Comparison of ENCODE assay signal across 9 cellular contexts in genomic region chr3:186849392-186849975, GRCh38. TPM values are rescaled to one million over a fixed set of nuclear protein-coding genes. Genes with fewer than 3 reads are reported as not detected.
DNase-seq lines count a peak whose midpoint lies in the region; ATAC-seq, FAIRE-seq and TF ChIP-seq lines count a peak whose summit lies in the region.
"Had no signal": no experiment of that assay in that cellular context is flagged by ENCODE, and none has a peak within 500 bp of the region (broad histone marks: within the 10 kb centered on the region; RNA-seq: fewer than 3 reads in every experiment).

No MANE protein-coding gene starts in this region.

- no peaks in the 10 kb centered on the region for H3K9me1 ChIP-seq in endothelial cell of umbilical vein (replicated peaks; ENCODE audit: control insufficient read depth, extremely low read depth, insufficient read depth, low read length)

- no peak overlapping the region for H3K4me3 ChIP-seq in AG04450 (ENCODE audit: low read depth, low read length)
- H3K4me3 ChIP-seq in OCI-LY3 (ENCODE audit: low read length): no peak overlapping the region
- no peak overlapping the region for H3K4me3 ChIP-seq in endothelial cell of umbilical vein (replicated peaks in 1 of 3; ENCODE audit: insufficient read depth in 1 of 3, low read depth in 1 of 3, low read length in 3 of 3)

- no peak for TF ChIP-seq POLR2A in endothelial cell of umbilical vein (IDR thresholded peaks at IDR 0.05; ENCODE audit: low read depth, low read length)

- H3K27ac ChIP-seq in AG04450 (ENCODE audit: low read depth, low read length) (no peak overlapping the region), OCI-LY3 (ENCODE audit: low read length) (no peak overlapping the region), endothelial cell of umbilical vein (ENCODE audit: insufficient read depth, low read depth, low read length) (no peak overlapping the region)

- H2AFZ ChIP-seq in OCI-LY3 (ENCODE audit: low read depth, low read length): no peak overlapping the region
- no peak overlapping the region for H2AFZ ChIP-seq in endothelial cell of umbilical vein (ENCODE audit: low read depth, low read length)

- H3K4me1 ChIP-seq in OCI-LY3 (ENCODE audit: low read length) (peaks cover 3% of the 10 kb centered on the region), endothelial cell of umbilical vein (ENCODE audit: control insufficient read depth, extremely low read depth, insufficient read depth, low read length) (no peaks in the 10 kb centered on the region)

- intact Hi-C loops in endothelial cell of umbilical vein (cut with micrococcal nuclease): loop anchor here (1.0 to 5.0 kb wide), 6 partner anchors 81 to 316 kb away; partner anchors contain the start of genes RPL39L and ST6GAL1

- H3K27me3 ChIP-seq in AG04450 (ENCODE audit: control insufficient read depth, insufficient read depth, low read length) (peaks cover 27% of the 10 kb centered on the region), OCI-LY3 (ENCODE audit: low read depth, low read length) (peaks cover 19% of the 10 kb centered on the region), endothelial cell of umbilical vein (ENCODE audit: control insufficient read depth in 2 of 2, insufficient read depth in 2 of 2, low read length in 2 of 2) (no peaks in the 10 kb centered on the region)

- H4K20me1 ChIP-seq in OCI-LY3 (ENCODE audit: insufficient read depth, low read length): no peaks in the 10 kb centered on the region
- H4K20me1 ChIP-seq in endothelial cell of umbilical vein (replicated peaks; ENCODE audit: control insufficient read depth, extremely low read depth, insufficient read depth, low read length): no peaks in the 10 kb centered on the region

- DNase-seq in AG04450 (ENCODE audit: low read depth, low spot score) (no peak), endothelial cell of umbilical vein (ENCODE audit: low read depth, low spot score) (peak; percentile 74), pons (ENCODE audit: low spot score) (peak; percentile 35)
- DNase-seq in activated CD4-positive, CD25-positive, alpha-beta regulatory T cell (lab: John Stamatoyannopoulos, UW): no peak

- H3K4me2 ChIP-seq in OCI-LY3 (ENCODE audit: low read length) (no peak overlapping the region), endothelial cell of umbilical vein (ENCODE audit: insufficient read depth, low read length) (no peak overlapping the region)

- POLR2A ChIA-PET in AG04450 (lab: Yijun Ruan, JAX): no interaction called here
- POLR2A ChIA-PET in endothelial cell of umbilical vein (lab: Charles Lee): interaction anchor here (1.2 kb wide), 1 partner anchor 81 kb away, joined by 5 read pairs; the partner anchor contains the start of gene ST6GAL1

- FAIRE-seq in endothelial cell of umbilical vein (lab: Jason Lieb, UNC): peak; percentile 86
- FAIRE-seq: frontal cortex had no signal

- H3K36me3 ChIP-seq in OCI-LY3 (replicated peaks; ENCODE audit: low read depth, low read length) (no peaks in the 10 kb centered on the region), endothelial cell of umbilical vein (ENCODE audit: control insufficient read depth in 2 of 2, extremely low read depth in 1 of 2, insufficient read depth in 2 of 2, low read length in 2 of 2) (no peaks in the 10 kb centered on the region)

- H3K79me2 ChIP-seq in OCI-LY3 (ENCODE audit: low read length) (no peaks in the 10 kb centered on the region), endothelial cell of umbilical vein (ENCODE audit: control insufficient read depth, insufficient read depth, low read length) (no peaks in the 10 kb centered on the region)

- CTCF ChIA-PET in AG04450 (lab: Charles Lee): interaction anchor here (0.5 to 4.6 kb wide), 29 partner anchors 11 to 865 kb away, joined by 3 to 157 read pairs (median 4); partner anchors contain the start of gene RPL39L
- CTCF ChIA-PET in endothelial cell of umbilical vein (lab: Charles Lee): interaction anchor here (0.6 to 4.0 kb wide), 76 partner anchors 8 to 830 kb away, joined by 3 to 207 read pairs (median 6); partner anchors contain the start of genes DNAJB11, RPL39L and ST6GAL1

- dilution Hi-C loops in endothelial cell of umbilical vein (cut with MboI; ENCODE audit: extremely low pct_ligation_motif_present, low sequenced_read_pairs): no loop called here

- no peak overlapping the region for H3K9ac ChIP-seq in OCI-LY3 (ENCODE audit: low read length)
- H3K9ac ChIP-seq in endothelial cell of umbilical vein (replicated peaks; ENCODE audit: extremely low read depth, insufficient read depth, low read length): no peak overlapping the region

- BruUV-seq in endothelial cell of umbilical vein (replicated peaks; lab: Mats Ljungman, UMichigan): no TSS peak

- ATAC-seq in HG03432 (IDR thresholded peaks at IDR 0.05; ENCODE audit: unreplicated experiment) (peak; percentile 63), HG03520 (IDR thresholded peaks at IDR 0.05; ENCODE audit: unreplicated experiment) (no peak)

- H3K9me3 ChIP-seq in AG04450 (ENCODE audit: control insufficient read depth, insufficient read depth, low read length): no peaks in the 10 kb centered on the region; the same call in 1 of the 2 replicates
- no peaks in the 10 kb centered on the region for H3K9me3 ChIP-seq in OCI-LY3 (ENCODE audit: insufficient read depth, low read length)
- no peaks in the 10 kb centered on the region for H3K9me3 ChIP-seq in endothelial cell of umbilical vein (replicated peaks; ENCODE audit: control insufficient read depth, insufficient read depth, low read length)

- peak; percentile 51 for TF ChIP-seq CTCF in AG04450 (IDR thresholded peaks at IDR 0.05; ENCODE audit: low read depth, low read length)
- TF ChIP-seq CTCF in GM12872 (IDR thresholded peaks at IDR 0.05; ENCODE audit: insufficient read depth, low read depth, low read length): peak; percentile 39; the same call in 1 of the 3 replicates
- TF ChIP-seq CTCF in OCI-LY3 (IDR thresholded peaks at IDR 0.05; ENCODE audit: low read depth, low read length): peak; percentile 78
- peak; percentile 3 to 20 for TF ChIP-seq CTCF in endothelial cell of umbilical vein (IDR thresholded peaks at IDR 0.05; ENCODE audit: extremely low read depth in 1 of 2, insufficient read depth in 1 of 2, low read depth in 1 of 2, low read length in 2 of 2)

TF ChIP-seq in endothelial cell of umbilical vein, 7 proteins besides CTCF, POLR2A, EP300 and RAD21:
- no peak for TF ChIP-seq MYC (IDR thresholded peaks at IDR 0.05; ENCODE audit: low read depth, low read length)
- no peak for TF ChIP-seq POLR2AphosphoS5 (IDR thresholded peaks at IDR 0.05; ENCODE audit: insufficient read depth, low read depth, low read length)
- no peak for TF ChIP-seq FOS (IDR thresholded peaks at IDR 0.05; ENCODE audit: borderline replicate concordance, insufficient read depth, low read length)
- TF ChIP-seq JUN (IDR thresholded peaks at IDR 0.05; ENCODE audit: borderline replicate concordance, insufficient read depth, insufficient read length, low read depth): no peak
- TF ChIP-seq MAX (IDR thresholded peaks at IDR 0.05; ENCODE audit: insufficient read depth, insufficient read length): no peak
- TF ChIP-seq GATA2 (IDR thresholded peaks at IDR 0.05; ENCODE audit: insufficient read depth, insufficient read length, low read depth, low read length): no peak
- TF ChIP-seq EZH2 (IDR thresholded peaks at IDR 0.05; ENCODE audit: borderline replicate concordance, low read depth, low read length, severe bottlenecking): no peak
TF ChIP-seq in endothelial cell of umbilical vein: peak in this region for 0.

RNA-seq across cellular contexts. Expression of gene ADIPOQ, which starts 7.0 kb away (rescaled TPM):
- polyA plus RNA-seq in AG04450 (2011; rRNA removed): not detected in 2 replicates
- not detected in 2 replicates for polyA minus RNA-seq in AG04450 (2011; rRNA and poly(A)+ RNA removed)
- total RNA-seq in endothelial cell of umbilical vein: not detected in 2 replicates
- not detected in 2 replicates for polyA plus RNA-seq in endothelial cell of umbilical vein
- polyA plus RNA-seq in endothelial cell of umbilical vein (2011; cell fraction: cytosol; rRNA removed): not detected in 2 replicates
- polyA plus RNA-seq in endothelial cell of umbilical vein (2011; cell fraction: nucleus; rRNA removed): not detected in 2 replicates
- polyA plus RNA-seq in endothelial cell of umbilical vein (2012): not detected in 2 replicates
- not detected in 2 replicates for polyA minus RNA-seq in endothelial cell of umbilical vein
- not detected for polyA minus RNA-seq in endothelial cell of umbilical vein (2011; cell fraction: cytosol; rRNA and poly(A)+ RNA removed)
- not detected in 2 replicates for polyA minus RNA-seq in endothelial cell of umbilical vein (2011; cell fraction: nucleus; rRNA and poly(A)+ RNA removed)
- total RNA-seq: frontal cortex had no signal

RNA-seq across cellular contexts. Expression of gene RFC4, which starts 43.2 kb away (rescaled TPM):
- polyA plus RNA-seq in AG04450 (2011; rRNA removed) (7.3 and 9.4 TPM in 2 replicates), endothelial cell of umbilical vein (4.6 and 6.2 TPM in 2 replicates)
- 3.5 and 4.0 TPM in 2 replicates for polyA minus RNA-seq in AG04450 (2011; rRNA and poly(A)+ RNA removed)
- total RNA-seq in endothelial cell of umbilical vein: 29.1 and 33.7 TPM in 2 replicates
- polyA plus RNA-seq in endothelial cell of umbilical vein (2011; cell fraction: cytosol; rRNA removed): 13.1 and 15.5 TPM in 2 replicates
- 28.0 and 36.6 TPM in 2 replicates for polyA plus RNA-seq in endothelial cell of umbilical vein (2011; cell fraction: nucleus; rRNA removed)
- 18.1 and 27.7 TPM in 2 replicates for polyA plus RNA-seq in endothelial cell of umbilical vein (2012)
- 6.2 and 6.3 TPM in 2 replicates for polyA minus RNA-seq in endothelial cell of umbilical vein
- polyA minus RNA-seq in endothelial cell of umbilical vein (2011; cell fraction: cytosol; rRNA and poly(A)+ RNA removed): 25.2 TPM
- polyA minus RNA-seq in endothelial cell of umbilical vein (2011; cell fraction: nucleus; rRNA and poly(A)+ RNA removed): 7.2 and 10.0 TPM in 2 replicates

Comparison
In these comparisons a context has a peak if more than half of its experiments do, and no peak if none do; other contexts are left out.
1. DNase-seq: peak in endothelial cell of umbilical vein (single experiment) and pons (single experiment); none in AG04450 (single experiment) and activated CD4-positive, CD25-positive, alpha-beta regulatory T cell (0 of 4).
2. CTCF ChIP-seq: peak in every context shown above with its lines; median percentile 78 in OCI-LY3; 51 in AG04450; 39 in GM12872; 12 in endothelial cell of umbilical vein.